Comparison of ENCODE assay signal across 14 cellular contexts in genomic region chr2:234491281-234491680, GRCh38. TPM values are rescaled to one million over a fixed set of nuclear protein-coding genes. Genes with fewer than 3 reads are reported as not detected.
DNase-seq lines count a peak whose midpoint lies in the region; ATAC-seq lines count a peak whose summit lies in the region.
"Had no signal": no experiment of that assay in that cellular context is flagged by ENCODE, and none has a peak within 500 bp of the region (broad histone marks: within the 10 kb centered on the region; RNA-seq: fewer than 3 reads in every experiment).

No MANE protein-coding gene starts in this region.

- ATAC-seq in activated naive CD4-positive, alpha-beta T cell treated with anti-CD3 and anti-CD28 coated beads, Interleukin-2, amount 50 U/mL, for 72 hours = no peak
- ATAC-seq in naive B cell (ENCODE audit: low read depth in 2 of 2) (no peak), HG03097 (IDR thresholded peaks at IDR 0.05; ENCODE audit: low FRiP score, unreplicated experiment) (no peak)
- ATAC-seq: pancreas had no signal

- peaks cover 0 to 6% (median 0%) of the 10 kb centered on the region in 11 experiments; a peak in 2 of 22 replicates for H3K27me3 ChIP-seq in BLaER1 treated with 17β-estradiol and CSF1 and Interleukin-3, amounts not matched to agents 10 nM and 100 nM
- no peaks in the 10 kb centered on the region for H3K27me3 ChIP-seq in MG63
- H3K27me3 ChIP-seq: pancreas, SJSA1 had no signal

- DNase-seq in MG63 = no peak
- no peak for DNase-seq in activated naive CD4-positive, alpha-beta T cell treated with anti-CD3 and anti-CD28 coated beads, Interleukin-2, amount 50 U/mL, for 72 hours (ENCODE audit: low spot score in 2 of 2)
- no peak for DNase-seq in naive B cell
- no peak for DNase-seq in cerebellar cortex (ENCODE audit: low spot score)
- DNase-seq in T-helper 9 cell = no peak
- no peak for DNase-seq in posterior vena cava (ENCODE audit: low spot score)
- DNase-seq: Caco-2; effector CD4-positive, alpha-beta T cell; NCI-H526 treated with DMSO at 0.1 percent for 48 hours; pancreas; stimulated activated CD4-positive, alpha-beta T cell treated with anti-CD3 and anti-CD28 coated beads, Interleukin-2, amount 100 ng/mL, for 48 hours had no signal

- H3K36me3 ChIP-seq in BLaER1 treated with 17β-estradiol and CSF1 and Interleukin-3, amounts not matched to agents 10 nM and 100 nM = peaks cover 0 to 86% (median 14%) of the 10 kb centered on the region in 11 experiments; a peak in 11 of 22 replicates
- no peaks in the 10 kb centered on the region for H3K36me3 ChIP-seq in MG63
- H3K36me3 ChIP-seq: pancreas had no signal

- peak overlapping the region; percentile 89 to 99 (median 95) for H3K4me2 ChIP-seq in BLaER1 treated with 17β-estradiol and CSF1 and Interleukin-3, amounts not matched to agents 10 nM and 100 nM

- H3K4me3 Mint-ChIP-seq in naive B cell = peak overlapping the region in 5 of 8 donors; percentile 15 to 95 (median 66)

- peaks cover 0 to 13% (median 5%) of the 10 kb centered on the region in 11 experiments; a peak in 8 of 22 replicates for H3K9me3 ChIP-seq in BLaER1 treated with 17β-estradiol and CSF1 and Interleukin-3, amounts not matched to agents 10 nM and 100 nM (replicated peaks in 1 of 11)
- H3K9me3 ChIP-seq in MG63 = no peaks in the 10 kb centered on the region
- H3K9me3 ChIP-seq: Caco-2, pancreas, SJSA1 had no signal

- peaks cover 45 to 95% (median 69%) of the 10 kb centered on the region in 10 experiments for H3K4me1 ChIP-seq in BLaER1 treated with 17β-estradiol and CSF1 and Interleukin-3, amounts not matched to agents 10 nM and 100 nM
- H3K4me1 ChIP-seq: Caco-2 had no signal

- peaks cover 6 to 90% (median 51%) of the 10 kb centered on the region in 11 experiments; a peak in 18 of 22 replicates for H4K20me1 ChIP-seq in BLaER1 treated with 17β-estradiol and CSF1 and Interleukin-3, amounts not matched to agents 10 nM and 100 nM

- intact Hi-C loops in posterior vena cava (cut with DNase I) = loop anchor here in 1 of 2 donors (10.0 kb wide), 1 partner anchor 46 kb away; no protein-coding TSS in a partner anchor

- H3K4me3 ChIP-seq in BLaER1 treated with 17β-estradiol and CSF1 and Interleukin-3, amounts not matched to agents 10 nM and 100 nM = peak overlapping the region in 5 of 10 experiments; percentile 86 to 99 (median 96); a peak in 9 of 20 replicates
- peak overlapping the region; percentile 17 for H3K4me3 ChIP-seq in MG63
- H3K4me3 ChIP-seq: pancreas, SJSA1 had no signal

- H3K9ac ChIP-seq in BLaER1 treated with 17β-estradiol and CSF1 and Interleukin-3, amounts not matched to agents 10 nM and 100 nM = peak overlapping the region in 6 of 11 experiments; percentile 1 to 96 (median 54); a peak in 11 of 22 replicates

- H3K27ac ChIP-seq in BLaER1 treated with 17β-estradiol and CSF1 and Interleukin-3, amounts not matched to agents 10 nM and 100 nM = peak overlapping the region in 9 of 11 experiments; percentile 12 to 93 (median 68); a peak in 12 of 22 replicates
- H3K27ac ChIP-seq: pancreas, SJSA1 had no signal

- H3K36me3 Mint-ChIP-seq in activated naive CD4-positive, alpha-beta T cell treated with anti-CD3 and anti-CD28 coated beads, Interleukin-2, amount 50 U/mL, for 72 hours = peaks cover 25 to 55% of the 10 kb centered on the region in 2 donors
- peaks cover 21 to 22% of the 10 kb centered on the region in 2 donors for H3K36me3 Mint-ChIP-seq in naive B cell

- no peaks in the 10 kb centered on the region for H3K9me3 Mint-ChIP-seq in activated naive CD4-positive, alpha-beta T cell treated with anti-CD3 and anti-CD28 coated beads, Interleukin-2, amount 50 U/mL, for 72 hours
- H3K9me3 Mint-ChIP-seq in naive B cell = no peaks in the 10 kb centered on the region

- no peaks in the 10 kb centered on the region for H3K27me3 Mint-ChIP-seq in naive B cell

- peaks cover 56 to 77% (median 65%) of the 10 kb centered on the region in 3 donors for H3K4me1 Mint-ChIP-seq in naive B cell

- H3K27ac Mint-ChIP-seq in activated naive CD4-positive, alpha-beta T cell treated with anti-CD3 and anti-CD28 coated beads, Interleukin-2, amount 50 U/mL, for 72 hours = peak overlapping the region; percentile 94 to 97
- H3K27ac Mint-ChIP-seq in naive B cell = peak overlapping the region in 4 of 6 donors; percentile 13 to 86 (median 52)

RNA-seq across cellular contexts. Expression of gene ARL4C, which starts 5.6 kb away (rescaled TPM):
- 0.91 and 1.8 TPM in 2 replicates for total RNA-seq in MG63 (2014; rRNA removed; shearing (Covaris generic); ENCODE audit: low replicate concordance)
- total RNA-seq in activated naive CD4-positive, alpha-beta T cell treated with anti-CD3 and anti-CD28 coated beads, Interleukin-2, amount 50 U/mL, for 72 hours = 10 to 100 TPM; 26.1 to 50.0 TPM
- polyA plus RNA-seq in naive B cell (ENCODE audit: low read depth in 6 of 6) = 10 to 100 TPM; 18.2 to 37.1 (median 28.5) TPM
- 10 to 100 TPM; 12.5 to 13.0 TPM for total RNA-seq in posterior vena cava
